8 cellular contexts compared by ENCODE assay signal in genomic region chr17:75517277-75517865, GRCh38. TPM values are rescaled to one million over a fixed set of nuclear protein-coding genes. Genes with fewer than 3 reads are reported as not detected.
DNase-seq lines count a peak whose midpoint lies in the region; ATAC-seq and TF ChIP-seq lines count a peak whose summit lies in the region.

No MANE protein-coding gene starts in this region.

- peak overlapping the region in 2 of 4 donors; percentile 54 to 91 for H3K27ac ChIP-seq in gastrocnemius medialis

- peaks cover 0 to 6% of the 10 kb centered on the region in 2 donors for H3K36me3 ChIP-seq in gastrocnemius medialis

- intact Hi-C loops in gastrocnemius medialis (cut with DNase I; ENCODE audit: low total_unique reads), result loop anchor here (10.0 kb wide), 2 partner anchors 223 to 253 kb away; partner anchors contain the start of genes GGA3 and MRPS7

- no peak for TF ChIP-seq POLR2A in gastrocnemius medialis (IDR thresholded peaks at IDR 0.05)
- TF ChIP-seq POLR2A in GM18505 (IDR thresholded peaks at IDR 0.05; ENCODE audit: borderline replicate concordance, extremely low read depth, insufficient read depth, insufficient read length), result no peak

- DNase-seq in activated CD8-positive, alpha-beta memory T cell treated with anti-CD3 and anti-CD28 coated beads for 24 hours, result peak; percentile 65
- DNase-seq in activated CD8-positive, alpha-beta memory T cell treated with anti-CD3 and anti-CD28 coated beads, Interleukin-2, amount 50 U/mL, for 4 hours, result no peak
- peak; percentile 30 for DNase-seq in activated CD4-positive, alpha-beta T cell treated with anti-CD3 and anti-CD28 coated beads, Interleukin-2, amount 50 U/mL, for 1 hour
- peak in 1 of 2 donors; percentile 39 for DNase-seq in foreskin fibroblast
- DNase-seq in gastrocnemius medialis, result no peak

- H3K4me1 ChIP-seq in gastrocnemius medialis, result peaks cover 24 to 36% of the 10 kb centered on the region in 2 donors

- no peaks in the 10 kb centered on the region for H3K9me3 ChIP-seq in gastrocnemius medialis

- no peaks in the 10 kb centered on the region for H3K27me3 ChIP-seq in gastrocnemius medialis

- no peak for ATAC-seq in gastrocnemius medialis
- no peak for ATAC-seq in HG02798 (IDR thresholded peaks at IDR 0.05; ENCODE audit: poor library complexity, unreplicated experiment)
- ATAC-seq in GM18505 (IDR thresholded peaks at IDR 0.05; ENCODE audit: unreplicated experiment), result no peak
- no peak for ATAC-seq in HG02610 (IDR thresholded peaks at IDR 0.05; ENCODE audit: unreplicated experiment)

- H3K4me3 ChIP-seq in foreskin fibroblast (ENCODE audit: low read depth in 1 of 2, low read length in 2 of 2) (peak overlapping the region; percentile 68 to 85), gastrocnemius medialis (peak overlapping the region; percentile 79 to 87 (median 82))

- in situ Hi-C loops in gastrocnemius medialis (cut with MboI; ENCODE audit: low sequenced_read_pairs in 4 of 4), result loop anchor here in 1 of 4 donors (10.0 kb wide), 1 partner anchor 93 kb away; no protein-coding TSS in a partner anchor

- TF ChIP-seq CTCF in foreskin fibroblast (IDR thresholded peaks at IDR 0.05; ENCODE audit: low read depth, low read length) (no peak), gastrocnemius medialis (IDR thresholded peaks at IDR 0.05 in 4 of 5, conservative IDR thresholded peaks at IDR 0.05 in 1 of 5) (peak in 1 of 5 experiments; percentile 15)

RNA-seq across cellular contexts. Expression of gene TSEN54, which starts 1.0 kb away (rescaled TPM):
- total RNA-seq in gastrocnemius medialis, result 10 to 100 TPM; 15.4 to 31.2 (median 17.8) TPM

RNA-seq across cellular contexts. Expression of gene CASKIN2, which starts 2.0 kb away (rescaled TPM):
- total RNA-seq in gastrocnemius medialis, result 10 to 100 TPM; 11.3 to 24.1 (median 16.8) TPM

RNA-seq across cellular contexts. Expression of gene LLGL2, which starts 8.1 kb away (rescaled TPM):
- total RNA-seq in gastrocnemius medialis, result 1 to 10 TPM in 3 of 4 donors, under 1 TPM in 1; 0.78 to 7.1 (median 1.4) TPM

Comparison
In these comparisons a context has a peak if more than half of its experiments do, and no peak if none do; other contexts are left out.
1. DNase-seq: peak in activated CD8-positive, alpha-beta memory T cell treated with anti-CD3 and anti-CD28 coated beads for 24 hours (single experiment) and activated CD4-positive, alpha-beta T cell treated with anti-CD3 and anti-CD28 coated beads, Interleukin-2, amount 50 U/mL, for 1 hour (single experiment); none in activated CD8-positive, alpha-beta memory T cell treated with anti-CD3 and anti-CD28 coated beads, Interleukin-2, amount 50 U/mL, for 4 hours (single experiment) and gastrocnemius medialis (0 of 2).